9 cellular contexts compared by ENCODE assay signal in the genomic region with DNA sequence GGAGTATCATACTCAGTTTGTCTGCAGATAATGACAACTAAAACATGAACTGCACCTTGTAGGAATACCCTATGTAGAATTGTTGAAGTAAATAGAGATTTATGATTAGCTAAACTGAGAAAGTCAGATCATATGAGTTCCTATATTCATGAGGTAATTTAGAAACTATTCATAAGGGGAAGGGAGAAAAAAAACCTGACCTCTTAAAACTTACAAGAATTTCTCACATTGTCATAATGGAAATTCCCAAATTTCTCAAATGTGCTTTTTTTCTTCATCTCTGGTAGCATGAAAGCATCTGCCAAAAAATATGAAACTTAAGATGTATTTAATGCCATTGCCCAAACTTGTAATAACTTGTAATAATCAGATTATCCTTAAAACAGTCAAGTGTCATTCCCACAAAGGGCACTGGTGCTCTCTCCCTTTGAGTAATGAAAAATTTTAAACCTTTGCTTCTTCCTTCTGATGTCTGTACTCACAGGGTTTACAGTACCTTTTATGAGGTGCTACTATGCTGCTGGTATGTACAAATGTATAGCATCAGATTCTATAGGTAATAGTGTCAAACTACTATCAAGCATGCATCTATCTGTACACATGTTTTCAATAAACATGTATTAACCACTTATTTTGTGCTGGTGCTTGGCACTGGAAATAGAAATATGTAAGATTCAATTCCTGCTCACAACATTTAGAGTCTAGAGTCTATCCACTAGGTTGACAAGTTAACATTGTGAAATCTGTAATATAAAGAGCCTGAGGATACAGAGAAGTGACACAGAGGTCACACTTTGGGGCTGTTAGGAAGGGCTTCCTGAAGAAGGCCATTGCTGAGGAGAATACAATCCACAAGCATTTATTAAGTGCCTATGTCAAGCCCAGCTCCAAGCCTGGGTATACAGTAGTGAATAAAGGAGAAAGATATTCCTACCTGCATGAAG. TPM values are rescaled to one million over a fixed set of nuclear protein-coding genes. Genes with fewer than 3 reads are reported as not detected.
DNase-seq lines count a peak whose midpoint lies in the region; ATAC-seq and TF ChIP-seq lines count a peak whose summit lies in the region.
"Had no signal": no experiment of that assay in that cellular context is flagged by ENCODE, and none has a peak within 500 bp of the region (broad histone marks: within the 10 kb centered on the region; RNA-seq: fewer than 3 reads in every experiment).

No MANE protein-coding gene starts in this region.

- H4K8ac ChIP-seq in mesenchymal stem cell (ENCODE audit: low read length), result no peak overlapping the region

- H3K27ac ChIP-seq in mesenchymal stem cell (ENCODE audit: low read length, poor library complexity, severe bottlenecking) (peak overlapping the region; percentile 51), ovary (no peak overlapping the region)

- TF ChIP-seq POLR2A in ovary (IDR thresholded peaks at IDR 0.05), result no peak

- ATAC-seq in GM18867 (IDR thresholded peaks at IDR 0.05; ENCODE audit: unreplicated experiment) (peak; percentile 52), GM21529 (IDR thresholded peaks at IDR 0.05; ENCODE audit: unreplicated experiment) (peak; percentile 57), HG03520 (IDR thresholded peaks at IDR 0.05; ENCODE audit: unreplicated experiment) (peak; percentile 42)

- no peak overlapping the region for H4K91ac ChIP-seq in mesenchymal stem cell (ENCODE audit: low read length)

- H2AK5ac ChIP-seq in mesenchymal stem cell (ENCODE audit: low read length, severe bottlenecking), result peak overlapping the region; percentile 64

- no peak overlapping the region for H2BK12ac ChIP-seq in mesenchymal stem cell (ENCODE audit: low read length in 2 of 2)

- no peak for TF ChIP-seq CTCF in ovary (IDR thresholded peaks at IDR 0.05)

- DNase-seq in mesenchymal stem cell, result peak; percentile 58
- no peak for DNase-seq in NCI-H1105 (lab: John Stamatoyannopoulos, UW)
- no peak for DNase-seq in cortex of kidney (lab: John Stamatoyannopoulos, UW)
- no peak for DNase-seq in ovary
- DNase-seq: NCI-H774, occipital lobe had no signal

- no peaks in the 10 kb centered on the region for H3K79me1 ChIP-seq in mesenchymal stem cell (replicated peaks; ENCODE audit: low read length, poor library complexity, severe bottlenecking)

- peaks cover 7% of the 10 kb centered on the region for H3K4me1 ChIP-seq in mesenchymal stem cell (ENCODE audit: control insufficient read depth, insufficient read depth, low read depth, low read length)
- no peaks in the 10 kb centered on the region for H3K4me1 ChIP-seq in ovary (ENCODE audit: insufficient read depth)

- H2BK15ac ChIP-seq in mesenchymal stem cell (ENCODE audit: low read depth, poor library complexity, severe bottlenecking), result no peak overlapping the region

- H3K9me3 ChIP-seq in mesenchymal stem cell (ENCODE audit: control insufficient read depth, low read length), result no peaks in the 10 kb centered on the region
- no peaks in the 10 kb centered on the region for H3K9me3 ChIP-seq in ovary

- no peak overlapping the region for H2BK120ac ChIP-seq in mesenchymal stem cell (ENCODE audit: low read depth, low read length)

- H3K36me3 ChIP-seq in mesenchymal stem cell (ENCODE audit: control insufficient read depth in 1 of 2, insufficient read depth in 2 of 2, low read depth in 1 of 2, low read length in 2 of 2), result no peaks in the 10 kb centered on the region
- no peaks in the 10 kb centered on the region for H3K36me3 ChIP-seq in ovary

- no peak for TF ChIP-seq EP300 in ovary (IDR thresholded peaks at IDR 0.05)

- H3K4me2 ChIP-seq in mesenchymal stem cell (ENCODE audit: low read length, poor library complexity, severe bottlenecking), result no peak overlapping the region

- no peak overlapping the region for H3K4ac ChIP-seq in mesenchymal stem cell (ENCODE audit: low read depth in 1 of 2, low read length in 2 of 2)

- H3K14ac ChIP-seq in mesenchymal stem cell (ENCODE audit: low read length in 2 of 2), result no peak overlapping the region

- no peak overlapping the region for H3K23ac ChIP-seq in mesenchymal stem cell (ENCODE audit: low read length in 2 of 2)

- intact Hi-C loops in ovary (cut with DNase I), result no loop called here

- no peaks in the 10 kb centered on the region for H3K27me3 ChIP-seq in mesenchymal stem cell (ENCODE audit: control insufficient read depth in 1 of 2, insufficient read depth in 1 of 2, low read length in 2 of 2)
- no peaks in the 10 kb centered on the region for H3K27me3 ChIP-seq in ovary

- no peak overlapping the region for H3K4me3 ChIP-seq in mesenchymal stem cell (ENCODE audit: insufficient read depth in 1 of 2, low read depth in 1 of 2, low read length in 2 of 2)
- H3K4me3 ChIP-seq in ovary, result no peak overlapping the region

- H3K9ac ChIP-seq in mesenchymal stem cell (ENCODE audit: low read length), result peak overlapping the region; percentile 14

- no peak overlapping the region for H3K18ac ChIP-seq in mesenchymal stem cell (ENCODE audit: low read depth in 1 of 2, low read length in 2 of 2)

- H2AFZ ChIP-seq in mesenchymal stem cell (ENCODE audit: low read depth, low read length), result no peak overlapping the region

- H2BK5ac ChIP-seq in mesenchymal stem cell (ENCODE audit: low read depth, low read length, poor library complexity, severe bottlenecking), result no peak overlapping the region

RNA-seq across cellular contexts. Expression of a gene that starts 17.4 kb away (rescaled TPM):
- polyA plus RNA-seq in mesenchymal stem cell (2013, experiment 1 of 2), result 85.6 TPM
- 87.7 TPM for polyA plus RNA-seq in mesenchymal stem cell (2013, experiment 2 of 2)
- total RNA-seq in ovary, result 10 to 100 TPM in 6 of 7 donors, 1 to 10 TPM in 1; 9.3 to 21.7 (median 15.8) TPM
- polyA plus RNA-seq in ovary, result 10 to 100 TPM in 1 of 2 donors, 1 to 10 TPM in 1; 9.1 to 19.0 TPM

RNA-seq across cellular contexts. Expression of a gene that starts 29.2 kb away (rescaled TPM):
- polyA plus RNA-seq in mesenchymal stem cell (2013, experiment 1 of 2), result 38.0 TPM
- polyA plus RNA-seq in mesenchymal stem cell (2013, experiment 2 of 2), result 39.2 TPM
- total RNA-seq in ovary, result 10 to 100 TPM; 10.3 to 24.2 (median 16.6) TPM
- 10 to 100 TPM in 1 of 2 donors, 1 to 10 TPM in 1; 7.1 to 23.3 TPM for polyA plus RNA-seq in ovary
